ENCODE assay signal across 7 cellular contexts in genomic region chrX:21374994-21375794, GRCh38. TPM values are rescaled to one million over a fixed set of nuclear protein-coding genes. Genes with fewer than 3 reads are reported as not detected.
DNase-seq lines count a peak whose midpoint lies in the region; ATAC-seq and TF ChIP-seq lines count a peak whose summit lies in the region.

No MANE protein-coding gene starts in this region.

- no peaks in the 10 kb centered on the region for H3K9me3 Mint-ChIP-seq in activated CD8-positive, alpha-beta memory T cell treated with anti-CD3 and anti-CD28 coated beads, Interleukin-2, amount 10 ng/mL, durations not matched to agents 7 days and 5 days (ENCODE audit: low read depth)

- H3K4me1 Mint-ChIP-seq in activated CD8-positive, alpha-beta memory T cell treated with anti-CD3 and anti-CD28 coated beads, Interleukin-2, amount 10 ng/mL, durations not matched to agents 7 days and 5 days: peaks cover 12% of the 10 kb centered on the region

- no peaks in the 10 kb centered on the region for H3K36me3 Mint-ChIP-seq in activated CD8-positive, alpha-beta memory T cell treated with anti-CD3 and anti-CD28 coated beads, Interleukin-2, amount 10 ng/mL, durations not matched to agents 7 days and 5 days

- H3K27ac ChIP-seq in right cardiac atrium (ENCODE audit: low read length) (no peak overlapping the region), spleen (peak overlapping the region in 5 of 8 donors; percentile 62 to 81 (median 68))

- no peaks in the 10 kb centered on the region for H3K36me3 ChIP-seq in spleen

- no peak for DNase-seq in activated CD8-positive, alpha-beta memory T cell treated with anti-CD3 and anti-CD28 coated beads, Interleukin-2, amount 10 ng/mL, durations not matched to agents 7 days and 5 days
- DNase-seq in right cardiac atrium: peak in 2 of 3 donors; percentile 36 to 50
- DNase-seq in spleen: peak; percentile 78
- no peak for DNase-seq in GM03348 (ENCODE audit: low spot score)
- DNase-seq in T1000 (lab: John Stamatoyannopoulos, UW): no peak

- peak overlapping the region; percentile 83 for H3K4me3 Mint-ChIP-seq in activated CD8-positive, alpha-beta memory T cell treated with anti-CD3 and anti-CD28 coated beads, Interleukin-2, amount 10 ng/mL, durations not matched to agents 7 days and 5 days

- H3K27ac Mint-ChIP-seq in activated CD8-positive, alpha-beta memory T cell treated with anti-CD3 and anti-CD28 coated beads, Interleukin-2, amount 10 ng/mL, durations not matched to agents 7 days and 5 days: no peak overlapping the region

- H3K4me3 ChIP-seq in right cardiac atrium (ENCODE audit: low read length) (peak overlapping the region; percentile 54), spleen (peak overlapping the region; percentile 31 to 73 (median 48))

- no peaks in the 10 kb centered on the region for H3K4me1 ChIP-seq in right cardiac atrium (ENCODE audit: control insufficient read depth, insufficient read depth, low read length)
- peaks cover 0 to 24% (median 0%) of the 10 kb centered on the region in 6 donors for H3K4me1 ChIP-seq in spleen

- H3K27me3 ChIP-seq in right cardiac atrium (ENCODE audit: control insufficient read depth, insufficient read depth): no peaks in the 10 kb centered on the region
- H3K27me3 ChIP-seq in spleen (replicated peaks in 1 of 7): peaks cover 0 to 31% (median 21%) of the 10 kb centered on the region in 7 donors

- no peak for TF ChIP-seq POLR2A in spleen (IDR thresholded peaks at IDR 0.05)

- intact Hi-C loops in right cardiac atrium (cut with DNase I): no loop called here
- intact Hi-C loops in spleen (cut with DNase I; ENCODE audit: low total_unique reads): no loop called here

- peak; percentile 22 for ATAC-seq in GM18511 (IDR thresholded peaks at IDR 0.05; ENCODE audit: unreplicated experiment)
- peak; percentile 23 for ATAC-seq in HG02610 (IDR thresholded peaks at IDR 0.05; ENCODE audit: unreplicated experiment)
- peak; percentile 40 for ATAC-seq in activated CD8-positive, alpha-beta memory T cell treated with anti-CD3 and anti-CD28 coated beads, Interleukin-2, amount 10 ng/mL, durations not matched to agents 7 days and 5 days
- ATAC-seq in right cardiac atrium: peak in 1 of 2 donors; percentile 25

- 2% methylated on average over 41 of the region's 48 CpGs for WGBS in right cardiac atrium
- WGBS in spleen, 5 donors: 3 to 46% (median 8%) methylated on average over 11 to 48 of the region's 48 CpGs

- H3K9me3 ChIP-seq in right cardiac atrium (ENCODE audit: control insufficient read depth, low read length) (no peaks in the 10 kb centered on the region), spleen (no peaks in the 10 kb centered on the region)

- peaks cover 11% of the 10 kb centered on the region for H3K27me3 Mint-ChIP-seq in activated CD8-positive, alpha-beta memory T cell treated with anti-CD3 and anti-CD28 coated beads, Interleukin-2, amount 10 ng/mL, durations not matched to agents 7 days and 5 days

- CTCF ChIA-PET in activated CD8-positive, alpha-beta memory T cell treated with anti-CD3 and anti-CD28 coated beads, Interleukin-2, amount 10 ng/mL, durations not matched to agents 7 days and 5 days (lab: Charles Lee): no interaction called here

- TF ChIP-seq CTCF in spleen (IDR thresholded peaks at IDR 0.05 in 8 of 11, conservative IDR thresholded peaks at IDR 0.05 in 3 of 11): no peak

RNA-seq across cellular contexts. Expression of gene CNKSR2, which starts 1.0 kb away (rescaled TPM):
- 1 to 10 TPM; 6.3 to 6.7 TPM for total RNA-seq in activated CD8-positive, alpha-beta memory T cell treated with anti-CD3 and anti-CD28 coated beads, Interleukin-2, amount 10 ng/mL, durations not matched to agents 7 days and 5 days
- 1 to 10 TPM in 1 of 4 donors, under 1 TPM in 3; 0.39 to 1.1 (median 0.65) TPM for total RNA-seq in right cardiac atrium
- 0.38 TPM for polyA plus RNA-seq in right cardiac atrium
- 10 to 100 TPM in 3 of 7 donors, 1 to 10 TPM in 4; 4.8 to 16.8 (median 9.2) TPM for total RNA-seq in spleen
- polyA plus RNA-seq in spleen: 1 to 10 TPM; 1.6 to 1.7 (median 1.6) TPM

Comparison
In these comparisons a context has a peak if more than half of its experiments do, and no peak if none do; other contexts are left out.
1. DNase-seq: peak in right cardiac atrium (2 of 3) and spleen (single experiment); none in activated CD8-positive, alpha-beta memory T cell treated with anti-CD3 and anti-CD28 coated beads, Interleukin-2, amount 10 ng/mL, durations not matched to agents 7 days and 5 days (single experiment), GM03348 (single experiment) and T1000 (single experiment).